Comparison of ENCODE assay signal across 16 cellular contexts in genomic region chr9:12956261-12956660, GRCh38.
A peak's percentile ranks its signal among the peaks of the same experiment; 100 is the strongest.
DNase-seq lines count a peak whose midpoint lies in the region; ATAC-seq, FAIRE-seq and TF ChIP-seq lines count a peak whose summit lies in the region.
"Had no signal": no experiment of that assay in that cellular context is flagged by ENCODE, and none has a peak within 500 bp of the region (broad histone marks: within the 10 kb centered on the region; RNA-seq: fewer than 3 reads in every experiment).

No MANE protein-coding gene starts in this region.

- peaks cover 11% of the 10 kb centered on the region for H3K9me3 Mint-ChIP-seq in astrocyte (ENCODE audit: unreplicated experiment)
- H3K9me3 Mint-ChIP-seq in activated T-helper 17 cell treated with anti-CD3 and anti-CD28 coated beads, Interleukin-2, amount 50 U/mL, for 72 hours, result peaks cover 28% of the 10 kb centered on the region

- no peak overlapping the region for H3K4me3 Mint-ChIP-seq in astrocyte (ENCODE audit: unreplicated experiment)
- no peak overlapping the region for H3K4me3 Mint-ChIP-seq in activated T-helper 17 cell treated with anti-CD3 and anti-CD28 coated beads, Interleukin-2, amount 50 U/mL, for 72 hours
- H3K4me3 Mint-ChIP-seq: activated CD4-positive, alpha-beta T cell treated with anti-CD3 and anti-CD28 coated beads, Interleukin-2, amount 10 ng/mL, durations not matched to agents 7 days and 5 days; brain had no signal

- H3K23ac ChIP-seq in IMR-90 (ENCODE audit: low read depth, low read length), result no peak overlapping the region

- FAIRE-seq in astrocyte (lab: Jason Lieb, UNC), result no peak
- FAIRE-seq in HTR-8/SVneo (lab: Jason Lieb, UNC), result no peak
- FAIRE-seq: kidney had no signal

- H3K9me3 ChIP-seq in IMR-90 (ENCODE audit: control insufficient read depth, insufficient read depth, low read length), result no peaks in the 10 kb centered on the region
- H3K9me3 ChIP-seq in astrocyte (ENCODE audit: insufficient read depth, low read depth, low read length), result no peaks in the 10 kb centered on the region
- no peaks in the 10 kb centered on the region for H3K9me3 ChIP-seq in smooth muscle cell (replicated peaks; ENCODE audit: low read depth)
- H3K9me3 ChIP-seq: mucosa of descending colon had no signal

- H2AK9ac ChIP-seq in IMR-90 (replicated peaks; ENCODE audit: low read depth, low read length, poor library complexity), result no peak overlapping the region

- H3K4me2 ChIP-seq in IMR-90 (ENCODE audit: low read depth, low read length), result no peak overlapping the region
- no peak overlapping the region for H3K4me2 ChIP-seq in astrocyte (ENCODE audit: low read length)
- H3K4me2 ChIP-seq in smooth muscle cell, result peak overlapping the region; percentile 4

- in situ Hi-C loops in IMR-90 (cut with MboI; ENCODE audit: low sequenced_read_pairs), result no loop called here

- no peaks in the 10 kb centered on the region for H3K9me1 ChIP-seq in IMR-90 (ENCODE audit: insufficient read depth, low read length)

- H3K27me3 ChIP-seq in IMR-90 (ENCODE audit: control insufficient read depth, insufficient read depth, low read length) (no peaks in the 10 kb centered on the region), astrocyte (ENCODE audit: insufficient read depth, low read length) (no peaks in the 10 kb centered on the region), smooth muscle cell (ENCODE audit: low read depth) (no peaks in the 10 kb centered on the region)

- H2BK5ac ChIP-seq in IMR-90 (ENCODE audit: low read depth, low read length, poor library complexity, severe bottlenecking), result no peak overlapping the region

- H3K4me1 Mint-ChIP-seq in astrocyte (ENCODE audit: low read depth, unreplicated experiment), result peaks cover 12% of the 10 kb centered on the region
- H3K4me1 Mint-ChIP-seq in activated T-helper 17 cell treated with anti-CD3 and anti-CD28 coated beads, Interleukin-2, amount 50 U/mL, for 72 hours, result no peaks in the 10 kb centered on the region
- H3K4me1 Mint-ChIP-seq: activated CD4-positive, alpha-beta T cell treated with anti-CD3 and anti-CD28 coated beads, Interleukin-2, amount 10 ng/mL, durations not matched to agents 7 days and 5 days; brain had no signal

- H3K27ac Mint-ChIP-seq in astrocyte (ENCODE audit: unreplicated experiment), result peak overlapping the region; percentile 97
- H3K27ac Mint-ChIP-seq in activated T-helper 17 cell treated with anti-CD3 and anti-CD28 coated beads, Interleukin-2, amount 50 U/mL, for 72 hours, result no peak overlapping the region
- H3K27ac Mint-ChIP-seq: activated CD4-positive, alpha-beta T cell treated with anti-CD3 and anti-CD28 coated beads, Interleukin-2, amount 10 ng/mL, durations not matched to agents 7 days and 5 days; brain had no signal

- H4K20me1 ChIP-seq in IMR-90 (ENCODE audit: insufficient read depth, low read length), result no peaks in the 10 kb centered on the region
- no peaks in the 10 kb centered on the region for H4K20me1 ChIP-seq in astrocyte (ENCODE audit: insufficient read depth, low read length)
- H4K20me1 ChIP-seq in smooth muscle cell (ENCODE audit: low read depth), result no peaks in the 10 kb centered on the region

- CTCF ChIA-PET in IMR-90 (lab: Yijun Ruan, JAX), result no interaction called here

- H2AK5ac ChIP-seq in IMR-90 (ENCODE audit: low read depth, low read length), result no peak overlapping the region

- H3K4me3 ChIP-seq in IMR-90 (ENCODE audit: insufficient read depth, low read depth, low read length) (no peak overlapping the region), astrocyte (ENCODE audit: insufficient read depth, low read depth, low read length) (no peak overlapping the region), smooth muscle cell (no peak overlapping the region)
- H3K4me3 ChIP-seq: mucosa of descending colon had no signal

- H2BK15ac ChIP-seq in IMR-90 (ENCODE audit: low read depth, low read length), result no peak overlapping the region

- no peak overlapping the region for H3K14ac ChIP-seq in IMR-90 (replicated peaks; ENCODE audit: low read depth, low read length)

- no peak overlapping the region for H3K4ac ChIP-seq in IMR-90 (ENCODE audit: low read depth, low read length)

- H2BK20ac ChIP-seq in IMR-90 (ENCODE audit: low read depth, low read length), result no peak overlapping the region

- H3K18ac ChIP-seq in IMR-90 (ENCODE audit: low read depth, low read length), result no peak overlapping the region

- H3K56ac ChIP-seq in IMR-90 (ENCODE audit: extremely low read depth, insufficient read depth, low read length), result no peak overlapping the region

- no peak for TF ChIP-seq POLR2A in IMR-90 (IDR thresholded peaks at IDR 0.05; ENCODE audit: low read depth, low read length)

- no peaks in the 10 kb centered on the region for H3K79me1 ChIP-seq in IMR-90 (ENCODE audit: low read depth in 1 of 2, low read length in 2 of 2)

- H2AFZ ChIP-seq in IMR-90 (replicated peaks; ENCODE audit: low read length, poor library complexity) (no peak overlapping the region), astrocyte (ENCODE audit: low read depth, low read length) (no peak overlapping the region), smooth muscle cell (ENCODE audit: low read depth) (peak overlapping the region; percentile 76)

- H4K5ac ChIP-seq in IMR-90 (ENCODE audit: low read depth, low read length), result no peak overlapping the region; the same call in 1 of the 2 replicates

- peaks cover 13% of the 10 kb centered on the region for H3F3A ChIP-seq in smooth muscle cell (ENCODE audit: low read depth)

- peak; percentile 56 for ATAC-seq in IMR-90 (ENCODE audit: low read depth)
- no peak for ATAC-seq in activated T-helper 17 cell treated with anti-CD3 and anti-CD28 coated beads, Interleukin-2, amount 50 U/mL, for 72 hours (replicated peaks)
- ATAC-seq: mucosa of descending colon, PC-3 had no signal

- no peak for TF ChIP-seq RAD21 in IMR-90 (IDR thresholded peaks at IDR 0.05; ENCODE audit: low read length)

- peaks cover 1% of the 10 kb centered on the region for H3K36me3 Mint-ChIP-seq in astrocyte (ENCODE audit: low read depth, unreplicated experiment)
- no peaks in the 10 kb centered on the region for H3K36me3 Mint-ChIP-seq in activated T-helper 17 cell treated with anti-CD3 and anti-CD28 coated beads, Interleukin-2, amount 50 U/mL, for 72 hours (ENCODE audit: low read depth)
- H3K36me3 Mint-ChIP-seq: brain had no signal

- H3K36me3 ChIP-seq in IMR-90 (ENCODE audit: control insufficient read depth, insufficient read depth, low read length) (no peaks in the 10 kb centered on the region), astrocyte (ENCODE audit: insufficient read depth, low read length) (no peaks in the 10 kb centered on the region), smooth muscle cell (ENCODE audit: low read depth) (no peaks in the 10 kb centered on the region)

- TF ChIP-seq CTCF in IMR-90 (conservative IDR thresholded peaks at IDR 0.05; ENCODE audit: low read depth, low read length) (no peak), astrocyte (IDR thresholded peaks at IDR 0.05; ENCODE audit: insufficient read depth, low read depth, low read length) (no peak), smooth muscle cell (IDR thresholded peaks at IDR 0.05; ENCODE audit: borderline replicate concordance, insufficient read depth, poor library complexity, severe bottlenecking) (no peak)

- H3K79me2 ChIP-seq in astrocyte (ENCODE audit: insufficient read depth, low read length), result no peaks in the 10 kb centered on the region
- H3K79me2 ChIP-seq in smooth muscle cell (ENCODE audit: low read depth), result no peaks in the 10 kb centered on the region

- intact Hi-C loops in IMR-90 (cut with micrococcal nuclease), result no loop called here

- DNase-seq in IMR-90 (no peak), astrocyte (ENCODE audit: low read depth) (no peak), islet precursor cell (peak; percentile 66), smooth muscle cell (lab: John Stamatoyannopoulos, UW; ENCODE audit: unreplicated experiment) (no peak), superior temporal gyrus (ENCODE audit: extremely low spot score) (no peak), HTR-8/SVneo (ENCODE audit: insufficient read length, low spot score) (no peak)
- DNase-seq: activated CD4-positive, alpha-beta T cell treated with anti-CD3 and anti-CD28 coated beads, Interleukin-2, amount 10 ng/mL, durations not matched to agents 7 days and 5 days; activated naive CD4-positive, alpha-beta T cell treated with anti-CD3 and anti-CD28 coated beads, Interleukin-2, amount 50 U/mL, for 16 hours; kidney; mucosa of descending colon; NCI-H510A treated with DMSO at 0.1 percent for 48 hours; PC-3; stimulated activated CD4-positive, alpha-beta T cell treated with anti-CD3 and anti-CD28 coated beads, Interleukin-2, amount 100 ng/mL, for 48 hours; T1000 had no signal

- H2BK120ac ChIP-seq in IMR-90 (ENCODE audit: low read depth, low read length), result no peak overlapping the region

- no peak overlapping the region for H4K8ac ChIP-seq in IMR-90 (ENCODE audit: low read depth in 2 of 2, low read length in 2 of 2)

- POLR2A ChIA-PET in IMR-90 (lab: Charles Lee; ENCODE audit: unreplicated experiment), result no interaction called here

- WGBS in IMR-90 (ENCODE audit: extremely low coverage in 2 of 2, insufficient read length in 1 of 2), 2 experiments, result no CpG with 5 or more reads among the region's 3 CpGs
- WGBS in smooth muscle cell (ENCODE audit: low lambda C conversion rate), result 25% methylated on average over 3 of the region's 3 CpGs

- no peak overlapping the region for H3K9ac ChIP-seq in IMR-90 (ENCODE audit: low read depth, low read length)
- no peak overlapping the region for H3K9ac ChIP-seq in astrocyte (ENCODE audit: low read length)
- no peak overlapping the region for H3K9ac ChIP-seq in smooth muscle cell (ENCODE audit: low read depth)

- dilution Hi-C loops in IMR-90 (cut with HindIII; ENCODE audit: low sequenced_read_pairs, unreplicated experiment), result no loop called here

- no peaks in the 10 kb centered on the region for H3K27me3 Mint-ChIP-seq in astrocyte (ENCODE audit: low read depth, unreplicated experiment)
- no peaks in the 10 kb centered on the region for H3K27me3 Mint-ChIP-seq in activated T-helper 17 cell treated with anti-CD3 and anti-CD28 coated beads, Interleukin-2, amount 50 U/mL, for 72 hours
- H3K27me3 Mint-ChIP-seq: activated CD4-positive, alpha-beta T cell treated with anti-CD3 and anti-CD28 coated beads, Interleukin-2, amount 10 ng/mL, durations not matched to agents 7 days and 5 days; brain had no signal

- H3K27ac ChIP-seq in IMR-90 (ENCODE audit: insufficient read depth, low read length) (peak overlapping the region; percentile 29; the same call in 1 of the 2 replicates), astrocyte (ENCODE audit: low read depth, low read length) (no peak overlapping the region), smooth muscle cell (ENCODE audit: low read depth) (peak overlapping the region; percentile 80)

- H4K91ac ChIP-seq in IMR-90 (ENCODE audit: insufficient read depth, low read depth, low read length), result no peak overlapping the region

- BruUV-seq in IMR-90 (replicated peaks; lab: Mats Ljungman, UMichigan), result no TSS peak

- H3K4me1 ChIP-seq in IMR-90 (ENCODE audit: control insufficient read depth, insufficient read depth, low read length), result no peaks in the 10 kb centered on the region
- H3K4me1 ChIP-seq in astrocyte (ENCODE audit: insufficient read depth, low read length), result no peaks in the 10 kb centered on the region
- peaks cover 12% of the 10 kb centered on the region for H3K4me1 ChIP-seq in smooth muscle cell (ENCODE audit: low read depth)

TF ChIP-seq in IMR-90, 13 proteins besides CTCF, POLR2A, EP300 and RAD21 (continues in another document):
- no peak for TF ChIP-seq RCOR1 (IDR thresholded peaks at IDR 0.05; ENCODE audit: insufficient replicate concordance, low read length)
